Comparison of ENCODE assay signal across 11 cellular contexts in genomic region chr6:52590634-52590985, GRCh38. TPM values are rescaled to one million over a fixed set of nuclear protein-coding genes. Genes with fewer than 3 reads are reported as not detected.
DNase-seq lines count a peak whose midpoint lies in the region; ATAC-seq and TF ChIP-seq lines count a peak whose summit lies in the region.
"Had no signal": no experiment of that assay in that cellular context is flagged by ENCODE, and none has a peak within 500 bp of the region (broad histone marks: within the 10 kb centered on the region; RNA-seq: fewer than 3 reads in every experiment).

No MANE protein-coding gene starts in this region.

- no peaks in the 10 kb centered on the region for H3K27me3 ChIP-seq in hepatocyte
- no peaks in the 10 kb centered on the region for H3K27me3 ChIP-seq in tibial artery
- H3K27me3 ChIP-seq: ovary had no signal

- H3K4me3 Mint-ChIP-seq in stimulated activated effector memory CD8-positive, alpha-beta T cell treated with anti-CD3 and anti-CD28 coated beads, Interleukin-12 subunit alpha, Interleukin-12 subunit beta, amount 100 ng/mL, for 72 hours, result no peak overlapping the region
- H3K4me3 Mint-ChIP-seq: activated naive CD4-positive, alpha-beta T cell treated with anti-CD3 and anti-CD28 coated beads, Interleukin-2, amount 10 ng/mL, durations not matched to agents 7 days and 5 days had no signal

- peaks cover 7% of the 10 kb centered on the region for H3K4me1 Mint-ChIP-seq in stimulated activated effector memory CD8-positive, alpha-beta T cell treated with anti-CD3 and anti-CD28 coated beads, Interleukin-12 subunit alpha, Interleukin-12 subunit beta, amount 100 ng/mL, for 72 hours

- intact Hi-C loops in tibial artery (cut with DNase I; ENCODE audit: low total_unique reads), result loop anchor here (10.0 kb wide), 1 partner anchor 306 kb away; the partner anchor contains the start of gene MCM3

- H3K4me1 ChIP-seq in hepatocyte (ENCODE audit: insufficient read depth), result peaks cover 34% of the 10 kb centered on the region
- H3K4me1 ChIP-seq in tibial artery, result peaks cover 0 to 23% (median 16%) of the 10 kb centered on the region in 4 donors

- ATAC-seq in stimulated activated effector memory CD8-positive, alpha-beta T cell treated with anti-CD3 and anti-CD28 coated beads, Interleukin-12 subunit alpha, Interleukin-12 subunit beta, amount 100 ng/mL, for 72 hours, result no peak
- ATAC-seq in GM19455 (IDR thresholded peaks at IDR 0.05; ENCODE audit: unreplicated experiment), result no peak
- ATAC-seq: Panc1 had no signal

- 88% methylated on average over 3 of the region's 3 CpGs for WGBS in hepatocyte (ENCODE audit: low lambda C conversion rate, missing lambda C conversion rate)

- H4K20me1 ChIP-seq in hepatocyte (ENCODE audit: insufficient read depth, poor library complexity, severe bottlenecking), result no peaks in the 10 kb centered on the region

- DNase-seq in HCEC 1CT (peak; percentile 58), amniotic epithelial cell (ENCODE audit: low read depth) (peak; percentile 89), hepatocyte (ENCODE audit: low spot score) (no peak), tibial artery (no peak)
- DNase-seq in stimulated activated effector memory CD8-positive, alpha-beta T cell treated with anti-CD3 and anti-CD28 coated beads, Interleukin-12 subunit alpha, Interleukin-12 subunit beta, amount 100 ng/mL, for 72 hours (ENCODE audit: low spot score in 2 of 2), result no peak
- DNase-seq in stimulated activated CD4-positive, alpha-beta T cell treated with anti-CD3 and anti-CD28 coated beads, Interleukin-15, amount 100 ng/mL, for 24 hours, result no peak
- DNase-seq: activated CD4-positive, CD25-positive, alpha-beta regulatory T cell; activated naive CD4-positive, alpha-beta T cell treated with anti-CD3 and anti-CD28 coated beads, Interleukin-2, amount 10 ng/mL, durations not matched to agents 7 days and 5 days; ovary had no signal

- H3K9me2 ChIP-seq in hepatocyte (replicated peaks; ENCODE audit: insufficient read depth), result no peaks in the 10 kb centered on the region

- H3K27ac ChIP-seq in hepatocyte (peak overlapping the region; percentile 85), tibial artery (no peak overlapping the region)
- H3K27ac ChIP-seq: ovary had no signal

- H3K9me3 Mint-ChIP-seq in stimulated activated effector memory CD8-positive, alpha-beta T cell treated with anti-CD3 and anti-CD28 coated beads, Interleukin-12 subunit alpha, Interleukin-12 subunit beta, amount 100 ng/mL, for 72 hours, result no peaks in the 10 kb centered on the region
- H3K9me3 Mint-ChIP-seq: activated naive CD4-positive, alpha-beta T cell treated with anti-CD3 and anti-CD28 coated beads, Interleukin-2, amount 10 ng/mL, durations not matched to agents 7 days and 5 days had no signal

- no peaks in the 10 kb centered on the region for H3K36me3 Mint-ChIP-seq in stimulated activated effector memory CD8-positive, alpha-beta T cell treated with anti-CD3 and anti-CD28 coated beads, Interleukin-12 subunit alpha, Interleukin-12 subunit beta, amount 100 ng/mL, for 72 hours
- H3K36me3 Mint-ChIP-seq: activated naive CD4-positive, alpha-beta T cell treated with anti-CD3 and anti-CD28 coated beads, Interleukin-2, amount 10 ng/mL, durations not matched to agents 7 days and 5 days had no signal

- H2AFZ ChIP-seq in hepatocyte, result no peak overlapping the region

- H3K4me2 ChIP-seq in hepatocyte, result no peak overlapping the region

- H3K27ac Mint-ChIP-seq in stimulated activated effector memory CD8-positive, alpha-beta T cell treated with anti-CD3 and anti-CD28 coated beads, Interleukin-12 subunit alpha, Interleukin-12 subunit beta, amount 100 ng/mL, for 72 hours, result peak overlapping the region; percentile 10
- H3K27ac Mint-ChIP-seq: activated naive CD4-positive, alpha-beta T cell treated with anti-CD3 and anti-CD28 coated beads, Interleukin-2, amount 10 ng/mL, durations not matched to agents 7 days and 5 days had no signal

- H3K4me3 ChIP-seq in hepatocyte, result no peak overlapping the region
- H3K4me3 ChIP-seq in tibial artery, result no peak overlapping the region
- H3K4me3 ChIP-seq: ovary had no signal

- TF ChIP-seq CTCF in hepatocyte (IDR thresholded peaks at IDR 0.05; ENCODE audit: poor library complexity) (no peak), tibial artery (IDR thresholded peaks at IDR 0.05) (no peak)

- H3K36me3 ChIP-seq in hepatocyte (replicated peaks; ENCODE audit: insufficient read depth, low read depth), result no peaks in the 10 kb centered on the region
- no peaks in the 10 kb centered on the region for H3K36me3 ChIP-seq in tibial artery
- H3K36me3 ChIP-seq: ovary had no signal

- H3K9me3 ChIP-seq in hepatocyte (ENCODE audit: low read depth) (no peaks in the 10 kb centered on the region), tibial artery (no peaks in the 10 kb centered on the region)
- H3K9me3 ChIP-seq: ovary had no signal

- no peaks in the 10 kb centered on the region for H3K79me2 ChIP-seq in hepatocyte

RNA-seq across cellular contexts. Expression of gene TRAM2, which starts 13.8 kb away (rescaled TPM):
- total RNA-seq in hepatocyte, result 47.6 and 48.2 TPM in 2 replicates
- 20.8 and 29.6 TPM in 2 replicates for polyA plus RNA-seq in hepatocyte

Comparison
In these comparisons a context has a peak if more than half of its experiments do, and no peak if none do; other contexts are left out.
1. DNase-seq: peak in HCEC 1CT (single experiment) and amniotic epithelial cell (single experiment); none in hepatocyte (single experiment), stimulated activated effector memory CD8-positive, alpha-beta T cell treated with anti-CD3 and anti-CD28 coated beads, Interleukin-12 subunit alpha, Interleukin-12 subunit beta, amount 100 ng/mL, for 72 hours (0 of 2), tibial artery (0 of 2) and stimulated activated CD4-positive, alpha-beta T cell treated with anti-CD3 and anti-CD28 coated beads, Interleukin-15, amount 100 ng/mL, for 24 hours (single experiment).